8 cellular contexts compared by ENCODE assay signal in genomic region chr17:43125967-43126910, GRCh38. TPM values are rescaled to one million over a fixed set of nuclear protein-coding genes. Genes with fewer than 3 reads are reported as not detected.
DNase-seq lines count a peak whose midpoint lies in the region; ATAC-seq and TF ChIP-seq lines count a peak whose summit lies in the region.

No MANE protein-coding gene starts in this region.

- no peaks in the 10 kb centered on the region for H3K36me3 ChIP-seq in OCI-LY3 (replicated peaks; ENCODE audit: low read depth, low read length)
- H3K36me3 ChIP-seq in duodenal mucosa (ENCODE audit: control insufficient read depth in 1 of 2, insufficient read depth in 2 of 2, low read length in 2 of 2), result peaks cover 0 to 6% of the 10 kb centered on the region in 2 donors

- H3K36me3 Mint-ChIP-seq in natural killer cell treated with Interleukin-12 subunit alpha and Interleukin-12 subunit beta and Interleukin-15 and Interleukin-18, amount 100 ng/mL, for 72 hours, result peaks cover 13% of the 10 kb centered on the region

- DNase-seq in natural killer cell treated with Interleukin-12 subunit alpha and Interleukin-12 subunit beta and Interleukin-15 and Interleukin-18, amount 100 ng/mL, for 72 hours (ENCODE audit: low spot score), result no peak
- no peak for DNase-seq in hepatic stellate cell (ENCODE audit: low spot score)

- H3K27ac ChIP-seq in OCI-LY3 (ENCODE audit: low read length) (peak overlapping the region; percentile 28), duodenal mucosa (ENCODE audit: low read depth, low read length) (peak overlapping the region; percentile 15)

- H3K27me3 ChIP-seq in OCI-LY3 (ENCODE audit: low read depth, low read length), result no peaks in the 10 kb centered on the region
- no peaks in the 10 kb centered on the region for H3K27me3 ChIP-seq in duodenal mucosa (ENCODE audit: control insufficient read depth in 1 of 2, insufficient read depth in 2 of 2, low read length in 2 of 2)

- peaks cover 10% of the 10 kb centered on the region for H3K4me1 ChIP-seq in OCI-LY3 (ENCODE audit: low read length)
- H3K4me1 ChIP-seq in duodenal mucosa (ENCODE audit: control insufficient read depth in 1 of 2, insufficient read depth in 2 of 2, low read length in 2 of 2), result peaks cover 9 to 18% of the 10 kb centered on the region in 2 donors

- H2AFZ ChIP-seq in OCI-LY3 (ENCODE audit: low read depth, low read length), result no peak overlapping the region

- H3K4me3 ChIP-seq in GM08714 (ENCODE audit: low read length), result peak overlapping the region; percentile 92
- H3K4me3 ChIP-seq in OCI-LY3 (ENCODE audit: low read length), result peak overlapping the region; percentile 92
- H3K4me3 ChIP-seq in duodenal mucosa (ENCODE audit: low read depth in 1 of 2, low read length in 2 of 2), result peak overlapping the region; percentile 74 to 90

- H3K79me2 ChIP-seq in OCI-LY3 (ENCODE audit: low read length), result peaks cover 38% of the 10 kb centered on the region

- H3K4me2 ChIP-seq in OCI-LY3 (ENCODE audit: low read length), result peak overlapping the region; percentile 86

- H3K9me3 Mint-ChIP-seq in natural killer cell treated with Interleukin-12 subunit alpha and Interleukin-12 subunit beta and Interleukin-15 and Interleukin-18, amount 100 ng/mL, for 72 hours, result no peaks in the 10 kb centered on the region

- H3K9me3 ChIP-seq in OCI-LY3 (ENCODE audit: insufficient read depth, low read length) (no peaks in the 10 kb centered on the region), duodenal mucosa (ENCODE audit: control insufficient read depth in 1 of 2, low read length in 2 of 2) (no peaks in the 10 kb centered on the region)

- no peak for ATAC-seq in natural killer cell treated with Interleukin-12 subunit alpha and Interleukin-12 subunit beta and Interleukin-15 and Interleukin-18, amount 100 ng/mL, for 72 hours
- ATAC-seq in GM18520 (IDR thresholded peaks at IDR 0.05; ENCODE audit: unreplicated experiment), result no peak
- no peak for ATAC-seq in GM18502 (IDR thresholded peaks at IDR 0.05; ENCODE audit: poor library complexity, unreplicated experiment)
- ATAC-seq in HG02642 (IDR thresholded peaks at IDR 0.05; ENCODE audit: poor library complexity, unreplicated experiment), result no peak

- H3K4me1 Mint-ChIP-seq in natural killer cell treated with Interleukin-12 subunit alpha and Interleukin-12 subunit beta and Interleukin-15 and Interleukin-18, amount 100 ng/mL, for 72 hours (ENCODE audit: low read depth in 2 of 2), result peaks cover 25 to 31% of the 10 kb centered on the region in 2 donors

- no peaks in the 10 kb centered on the region for H3K27me3 Mint-ChIP-seq in natural killer cell treated with Interleukin-12 subunit alpha and Interleukin-12 subunit beta and Interleukin-15 and Interleukin-18, amount 100 ng/mL, for 72 hours

- no peaks in the 10 kb centered on the region for H4K20me1 ChIP-seq in OCI-LY3 (ENCODE audit: insufficient read depth, low read length)

- peak overlapping the region; percentile 94 to 97 for H3K27ac Mint-ChIP-seq in natural killer cell treated with Interleukin-12 subunit alpha and Interleukin-12 subunit beta and Interleukin-15 and Interleukin-18, amount 100 ng/mL, for 72 hours

- H3K4me3 Mint-ChIP-seq in natural killer cell treated with Interleukin-12 subunit alpha and Interleukin-12 subunit beta and Interleukin-15 and Interleukin-18, amount 100 ng/mL, for 72 hours, result peak overlapping the region; percentile 99

- H3K9ac ChIP-seq in OCI-LY3 (ENCODE audit: low read length) (peak overlapping the region; percentile 75), duodenal mucosa (ENCODE audit: low read depth in 1 of 2, low read length in 2 of 2) (peak overlapping the region; percentile 73 to 76)

- no peak for TF ChIP-seq CTCF in OCI-LY3 (IDR thresholded peaks at IDR 0.05; ENCODE audit: low read depth, low read length)

RNA-seq across cellular contexts. Expression of gene BRCA1, which starts 1.1 kb away (rescaled TPM):
- total RNA-seq in natural killer cell treated with Interleukin-12 subunit alpha and Interleukin-12 subunit beta and Interleukin-15 and Interleukin-18, amount 100 ng/mL, for 72 hours, result 100 to 1,000 TPM in 1 of 2 donors, 10 to 100 TPM in 1; 41.6 to 111 TPM

RNA-seq across cellular contexts. Expression of gene NBR1, which starts 44.8 kb away (rescaled TPM):
- total RNA-seq in natural killer cell treated with Interleukin-12 subunit alpha and Interleukin-12 subunit beta and Interleukin-15 and Interleukin-18, amount 100 ng/mL, for 72 hours, result 10 to 100 TPM; 33.1 to 58.3 TPM
